Comparison of ENCODE assay signal across 8 cellular contexts in the genomic region with DNA sequence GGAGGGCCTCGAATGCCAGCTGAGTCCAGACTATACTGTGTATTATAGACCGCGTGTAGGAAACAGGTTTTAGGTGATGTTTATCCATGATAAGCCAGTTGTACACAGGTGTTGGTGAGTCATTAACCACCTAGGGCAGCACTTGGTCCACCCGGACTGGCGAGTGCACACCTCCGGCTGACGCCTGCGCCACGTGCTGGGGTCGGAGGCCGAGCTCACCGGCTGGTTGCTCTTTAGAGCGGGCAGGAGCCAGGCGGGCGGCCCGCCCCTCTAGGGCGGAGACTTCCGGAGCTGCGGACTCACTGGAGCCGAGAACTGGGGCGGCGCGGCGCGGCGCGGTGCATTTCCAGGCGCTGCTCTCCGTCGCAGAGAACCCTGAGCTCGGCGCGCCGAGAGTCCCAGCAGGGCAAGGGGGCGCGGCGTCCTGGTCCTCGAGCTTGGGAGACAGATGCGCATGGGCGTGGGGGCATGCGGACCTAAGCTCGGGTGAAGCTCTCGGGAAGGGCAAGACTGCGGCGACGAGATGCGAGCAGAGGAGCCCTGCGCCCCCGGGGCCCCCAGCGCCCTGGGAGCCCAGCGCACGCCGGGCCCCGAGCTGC. TPM values are rescaled to one million over a fixed set of nuclear protein-coding genes. Genes with fewer than 3 reads are reported as not detected.
DNase-seq lines count a peak whose midpoint lies in the region; ATAC-seq and TF ChIP-seq lines count a peak whose summit lies in the region.

A gene with protein sequence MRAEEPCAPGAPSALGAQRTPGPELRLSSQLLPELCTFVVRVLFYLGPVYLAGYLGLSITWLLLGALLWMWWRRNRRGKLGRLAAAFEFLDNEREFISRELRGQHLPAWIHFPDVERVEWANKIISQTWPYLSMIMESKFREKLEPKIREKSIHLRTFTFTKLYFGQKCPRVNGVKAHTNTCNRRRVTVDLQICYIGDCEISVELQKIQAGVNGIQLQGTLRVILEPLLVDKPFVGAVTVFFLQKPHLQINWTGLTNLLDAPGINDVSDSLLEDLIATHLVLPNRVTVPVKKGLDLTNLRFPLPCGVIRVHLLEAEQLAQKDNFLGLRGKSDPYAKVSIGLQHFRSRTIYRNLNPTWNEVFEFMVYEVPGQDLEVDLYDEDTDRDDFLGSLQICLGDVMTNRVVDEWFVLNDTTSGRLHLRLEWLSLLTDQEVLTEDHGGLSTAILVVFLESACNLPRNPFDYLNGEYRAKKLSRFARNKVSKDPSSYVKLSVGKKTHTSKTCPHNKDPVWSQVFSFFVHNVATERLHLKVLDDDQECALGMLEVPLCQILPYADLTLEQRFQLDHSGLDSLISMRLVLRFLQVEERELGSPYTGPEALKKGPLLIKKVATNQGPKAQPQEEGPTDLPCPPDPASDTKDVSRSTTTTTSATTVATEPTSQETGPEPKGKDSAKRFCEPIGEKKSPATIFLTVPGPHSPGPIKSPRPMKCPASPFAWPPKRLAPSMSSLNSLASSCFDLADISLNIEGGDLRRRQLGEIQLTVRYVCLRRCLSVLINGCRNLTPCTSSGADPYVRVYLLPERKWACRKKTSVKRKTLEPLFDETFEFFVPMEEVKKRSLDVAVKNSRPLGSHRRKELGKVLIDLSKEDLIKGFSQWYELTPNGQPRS (plus strand): TSS at position 341 of the 599 bp plus-strand sequence. CDS start 183 bp downstream, at position 524.

- H3K36me3 ChIP-seq in GM06990 (ENCODE audit: control insufficient read depth, insufficient read depth, low read length), result no peaks in the 10 kb centered on the region

- 0 to 4% methylated on average over 7 to 14 of the region's 54 CpGs for WGBS in lower leg skin, 2 donors

- H3K27me3 ChIP-seq in GM06990 (replicated peaks; ENCODE audit: control insufficient read depth, insufficient read depth, low read length), result peaks cover 6% of the 10 kb centered on the region

- ATAC-seq in GM18861 (IDR thresholded peaks at IDR 0.05; ENCODE audit: unreplicated experiment) (no peak), GM19328 (IDR thresholded peaks at IDR 0.05; ENCODE audit: unreplicated experiment) (no peak)

- no peak for TF ChIP-seq CTCF in GM06990 (IDR thresholded peaks at IDR 0.05; ENCODE audit: insufficient read depth, low read length, poor library complexity, severe bottlenecking)
- no peak for TF ChIP-seq CTCF in lower leg skin (IDR thresholded peaks at IDR 0.05)

- peak; percentile 24 for DNase-seq in GM06990 (ENCODE audit: extremely low read depth, insufficient read length)
- DNase-seq in NCI-H128 (lab: John Stamatoyannopoulos, UW; ENCODE audit: unreplicated experiment), result peak; percentile 14
- peak; percentile 79 for DNase-seq in activated CD4-positive, alpha-beta T cell treated with anti-CD3 and anti-CD28 coated beads for 48 hours
- peak; percentile 81 for DNase-seq in ecto neural progenitor cell (ENCODE audit: low spot score)
- peak; percentile 64 to 94 for DNase-seq in lower leg skin (ENCODE audit: low spot score in 2 of 2)
- peak; percentile 43 to 78 for DNase-seq in stimulated activated CD4-positive, alpha-beta T cell treated with anti-CD3 and anti-CD28 coated beads, Interleukin-2, amount 100 ng/mL, for 24 hours

- H3K4me3 ChIP-seq in GM06990 (replicated peaks; ENCODE audit: low read depth, low read length), result no peak within 1 kb of the TSS
- peak within 1 kb of the TSS; percentile 41 for H3K4me3 ChIP-seq in lower leg skin (ENCODE audit: low read depth, poor library complexity, severe bottlenecking)

- intact Hi-C loops in lower leg skin (cut with DNase I; ENCODE audit: low total_unique reads), result no loop called here

- no peak for TF ChIP-seq POLR2A in lower leg skin (IDR thresholded peaks at IDR 0.05)

RNA-seq across cellular contexts. Expression of the gene that starts here (rescaled TPM):
- total RNA-seq in lower leg skin, result 10 to 100 TPM; 44.5 to 59.5 (median 47.1) TPM

Comparison
In these comparisons a context has a peak if more than half of its experiments do, and no peak if none do; other contexts are left out.
1. DNase-seq: peak in every context shown above with its lines; median percentile 81 in ecto neural progenitor cell; 79 in activated CD4-positive, alpha-beta T cell treated with anti-CD3 and anti-CD28 coated beads for 48 hours; 79 in lower leg skin; 60 in stimulated activated CD4-positive, alpha-beta T cell treated with anti-CD3 and anti-CD28 coated beads, Interleukin-2, amount 100 ng/mL, for 24 hours; 24 in GM06990; 14 in NCI-H128.